ENCODE assay signal across 8 cellular contexts in genomic region chr6:10414766-10415592, GRCh38. TPM values are rescaled to one million over a fixed set of nuclear protein-coding genes. Genes with fewer than 3 reads are reported as not detected.
DNase-seq lines count a peak whose midpoint lies in the region; ATAC-seq lines count a peak whose summit lies in the region.

TSS of gene TFAP2A (minus strand) at chr6:10415074. CDS start at chr6:10414991, 83 bp downstream.

- H3K4me3 ChIP-seq in neuronal stem cell (ENCODE audit: low read length in 2 of 2): peak within 1 kb of the TSS in 1 of 2 donors; percentile 55

- H3K14ac ChIP-seq in neuronal stem cell (ENCODE audit: low read length): no peak within 1 kb of the TSS

- in situ Hi-C loops in KBM-7 (cut with MboI; ENCODE audit: low pct_unique_long_range_greater_than_20kb, low sequenced_read_pairs): no loop called here

- H2BK12ac ChIP-seq in neuronal stem cell (ENCODE audit: low read length): no peak within 1 kb of the TSS

- no peak for ATAC-seq in GM18517 (IDR thresholded peaks at IDR 0.05; ENCODE audit: unreplicated experiment)
- ATAC-seq in HG02970 (IDR thresholded peaks at IDR 0.05; ENCODE audit: low FRiP score, unreplicated experiment): no peak

- H3K18ac ChIP-seq in neuronal stem cell (ENCODE audit: low read length): peak within 1 kb of the TSS; percentile 87

- WGBS in neuronal stem cell (ENCODE audit: extremely low coverage in 2 of 2, insufficient read length in 2 of 2, insufficient replicate concordance in 1 of 2), 2 donors: no CpG with 5 or more reads among the region's 56 CpGs

- H2BK120ac ChIP-seq in neuronal stem cell (ENCODE audit: low read depth, low read length): no peak within 1 kb of the TSS

- no peak within 1 kb of the TSS for H4K8ac ChIP-seq in neuronal stem cell (ENCODE audit: low read depth, low read length)

- H2AFZ ChIP-seq in neuronal stem cell (ENCODE audit: low read length): peak within 1 kb of the TSS; percentile 35

- peak; percentile 64 for DNase-seq in DMS 273 (lab: John Stamatoyannopoulos, UW; ENCODE audit: unreplicated experiment)
- peak; percentile 82 for DNase-seq in NCI-H226
- DNase-seq in dedifferentiated amniotic fluid mesenchymal stem cell (ENCODE audit: extremely low spot score): peak; percentile 73
- DNase-seq in neuronal stem cell (ENCODE audit: low spot score): no peak
- DNase-seq in HUDEP-2 (lab: John Stamatoyannopoulos, UW; ENCODE audit: unreplicated experiment in 76 of 76): no peak
- DNase-seq in KBM-7: no peak

- H3K23ac ChIP-seq in neuronal stem cell (ENCODE audit: low read depth, low read length, poor library complexity): peak within 1 kb of the TSS; percentile 52

- no peaks in the 10 kb centered on the region for H3K36me3 ChIP-seq in neuronal stem cell (replicated peaks in 1 of 2; ENCODE audit: control insufficient read depth in 2 of 2, insufficient read depth in 2 of 2, low read length in 2 of 2)

- no peak within 1 kb of the TSS for H3K27ac ChIP-seq in neuronal stem cell (replicated peaks; ENCODE audit: low read length)

- peaks cover 7 to 18% of the 10 kb centered on the region in 2 donors for H3K4me1 ChIP-seq in neuronal stem cell (ENCODE audit: control insufficient read depth in 2 of 2, insufficient read depth in 1 of 2, low read depth in 1 of 2, low read length in 2 of 2)

- no peak within 1 kb of the TSS for H4K91ac ChIP-seq in neuronal stem cell (ENCODE audit: low read depth, low read length, poor library complexity)

- H2AK5ac ChIP-seq in neuronal stem cell (ENCODE audit: low read depth, low read length): no peak within 1 kb of the TSS

- H3K4me2 ChIP-seq in neuronal stem cell (ENCODE audit: insufficient read depth, low read length, poor library complexity, severe bottlenecking): peak within 1 kb of the TSS; percentile 63

- peaks cover 0 to 2% of the 10 kb centered on the region in 2 donors for H3K9me3 ChIP-seq in neuronal stem cell (replicated peaks in 1 of 2; ENCODE audit: control insufficient read depth in 2 of 2, insufficient read depth in 1 of 2, low read depth in 1 of 2, low read length in 2 of 2)

- no peak within 1 kb of the TSS for H3K4ac ChIP-seq in neuronal stem cell (ENCODE audit: low read length)

- no peak within 1 kb of the TSS for H2BK5ac ChIP-seq in neuronal stem cell (ENCODE audit: low read length)

- peak within 1 kb of the TSS; percentile 86 for H2BK15ac ChIP-seq in neuronal stem cell (ENCODE audit: low read length)

- peaks cover 69 to 99% (median 98%) of the 10 kb centered on the region in 3 experiments for H3K27me3 ChIP-seq in neuronal stem cell (ENCODE audit: control insufficient read depth in 3 of 3, insufficient read depth in 3 of 3, low read depth in 1 of 3, low read length in 3 of 3)

- no peaks in the 10 kb centered on the region for H3K79me1 ChIP-seq in neuronal stem cell (ENCODE audit: low read depth, low read length)

- H3K9ac ChIP-seq in neuronal stem cell (ENCODE audit: low read depth, low read length, poor library complexity): peak within 1 kb of the TSS; percentile 64

RNA-seq across cellular contexts. Expression of gene TFAP2A, which starts in this region (rescaled TPM):
- 0.53 TPM for polyA plus RNA-seq in neuronal stem cell (2013, experiment 1 of 2)
- polyA plus RNA-seq in neuronal stem cell (2013, experiment 2 of 2): 0.54 TPM

Comparison
In these comparisons a context has a peak if more than half of its experiments do, and no peak if none do; other contexts are left out.
1. DNase-seq: peak in DMS 273 (single experiment), NCI-H226 (single experiment) and dedifferentiated amniotic fluid mesenchymal stem cell (single experiment); none in neuronal stem cell (single experiment), HUDEP-2 (0 of 76) and KBM-7 (single experiment).